ENCODE assay signal across 1 cellular context in genomic region chr5:73617510-73618279, GRCh38.
TF ChIP-seq lines count a peak whose summit lies in the region.

No MANE protein-coding gene starts in this region.

TF ChIP-seq in GM23338, 12 proteins besides CTCF, POLR2A, EP300 and RAD21 (continued from another document):
- TF ChIP-seq EZH2 (IDR thresholded peaks at IDR 0.05; ENCODE audit: low read depth, unreplicated experiment) (no peak), ETS1 (IDR thresholded peaks at IDR 0.05) (no peak), EZH2phosphoT487 (IDR thresholded peaks at IDR 0.05; ENCODE audit: unreplicated experiment) (no peak), JUNB (IDR thresholded peaks at IDR 0.05; ENCODE audit: unreplicated experiment) (no peak), ZNF331 (CRISPR knock-in tag; IDR thresholded peaks at IDR 0.05; ENCODE audit: low read depth) (no peak), ZNF114 (CRISPR knock-in tag; IDR thresholded peaks at IDR 0.05) (no peak), CREB1 (CRISPR knock-in tag; IDR thresholded peaks at IDR 0.05; ENCODE audit: low read depth) (no peak)
